In the genomic region with DNA sequence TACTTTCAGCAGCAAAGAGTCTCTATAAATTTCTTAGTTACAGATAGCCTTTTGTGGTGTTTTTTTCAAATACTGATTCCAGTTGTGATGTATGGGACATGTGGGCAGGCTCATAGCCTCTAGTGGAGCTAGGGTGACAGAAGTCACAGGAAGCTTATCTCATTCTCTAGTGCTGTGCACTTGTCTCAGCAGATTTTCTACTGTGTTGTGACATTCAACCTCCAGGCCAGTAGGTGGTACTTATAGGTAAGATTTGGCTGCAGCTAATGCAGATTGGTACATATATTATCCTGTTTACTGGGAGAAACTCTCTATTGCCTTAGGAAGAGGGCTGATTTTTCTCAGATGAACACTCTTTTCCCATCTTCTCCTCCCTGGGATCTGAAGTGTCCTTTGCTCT, we compare ENCODE assay signal across 2 cellular contexts.
TF ChIP-seq lines count a peak whose summit lies in the region.

No MANE protein-coding gene starts in this region.

TF ChIP-seq in HepG2, 621 proteins besides CTCF, POLR2A, EP300 and RAD21:
- TF ChIP-seq ZNF235 (CRISPR knock-in tag; IDR thresholded peaks at IDR 0.05; ENCODE audit: borderline replicate concordance) = no peak
- TF ChIP-seq, protein P1, sequence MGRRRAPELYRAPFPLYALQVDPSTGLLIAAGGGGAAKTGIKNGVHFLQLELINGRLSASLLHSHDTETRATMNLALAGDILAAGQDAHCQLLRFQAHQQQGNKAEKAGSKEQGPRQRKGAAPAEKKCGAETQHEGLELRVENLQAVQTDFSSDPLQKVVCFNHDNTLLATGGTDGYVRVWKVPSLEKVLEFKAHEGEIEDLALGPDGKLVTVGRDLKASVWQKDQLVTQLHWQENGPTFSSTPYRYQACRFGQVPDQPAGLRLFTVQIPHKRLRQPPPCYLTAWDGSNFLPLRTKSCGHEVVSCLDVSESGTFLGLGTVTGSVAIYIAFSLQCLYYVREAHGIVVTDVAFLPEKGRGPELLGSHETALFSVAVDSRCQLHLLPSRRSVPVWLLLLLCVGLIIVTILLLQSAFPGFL (CRISPR knock-in tag; IDR thresholded peaks at IDR 0.05) = no peak
- TF ChIP-seq XRCC5 (optimal IDR thresholded peaks at IDR 0.05; ENCODE audit: low read length) = no peak
- TF ChIP-seq, protein P2, sequence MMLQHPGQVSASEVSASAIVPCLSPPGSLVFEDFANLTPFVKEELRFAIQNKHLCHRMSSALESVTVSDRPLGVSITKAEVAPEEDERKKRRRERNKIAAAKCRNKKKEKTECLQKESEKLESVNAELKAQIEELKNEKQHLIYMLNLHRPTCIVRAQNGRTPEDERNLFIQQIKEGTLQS (CRISPR knock-in tag; IDR thresholded peaks at IDR 0.05) = no peak

TF ChIP-seq in H1, 55 proteins besides CTCF, POLR2A, EP300 and RAD21:
- TF ChIP-seq EGR1 (IDR thresholded peaks at IDR 0.05; ENCODE audit: borderline replicate concordance, low read depth, low read length) (no peak), CEBPB (IDR thresholded peaks at IDR 0.05; ENCODE audit: low read depth, low read length) (no peak), JUN (IDR thresholded peaks at IDR 0.05; ENCODE audit: low read depth, low read length) (no peak), SIRT6 (IDR thresholded peaks at IDR 0.05; ENCODE audit: low read length) (no peak), BCL11A (IDR thresholded peaks at IDR 0.05; ENCODE audit: low read depth in 2 of 2, low read length in 2 of 2) (no peak), SUZ12 (IDR thresholded peaks at IDR 0.05; ENCODE audit: low read length) (no peak), GTF2F1 (IDR thresholded peaks at IDR 0.05; ENCODE audit: borderline replicate concordance, low read depth, low read length) (no peak), BACH1 (IDR thresholded peaks at IDR 0.05; ENCODE audit: low read length) (no peak), SAP30 (IDR thresholded peaks at IDR 0.05; ENCODE audit: insufficient read depth, insufficient replicate concordance, low read length) (no peak), SRF (IDR thresholded peaks at IDR 0.05; ENCODE audit: low read depth, low read length) (no peak), POU5F1 (IDR thresholded peaks at IDR 0.05; ENCODE audit: low read depth, low read length) (no peak), YY1 (IDR thresholded peaks at IDR 0.05; ENCODE audit: low read depth, low read length) (no peak), NRF1 (IDR thresholded peaks at IDR 0.05; ENCODE audit: low read depth, low read length) (no peak), ASH2L (IDR thresholded peaks at IDR 0.05; ENCODE audit: low read length) (no peak), HDAC6 (IDR thresholded peaks at IDR 0.05; ENCODE audit: low read depth, low read length) (no peak), TEAD4 (IDR thresholded peaks at IDR 0.05; ENCODE audit: low read depth, low read length) (no peak)
- TF ChIP-seq, protein P3, sequence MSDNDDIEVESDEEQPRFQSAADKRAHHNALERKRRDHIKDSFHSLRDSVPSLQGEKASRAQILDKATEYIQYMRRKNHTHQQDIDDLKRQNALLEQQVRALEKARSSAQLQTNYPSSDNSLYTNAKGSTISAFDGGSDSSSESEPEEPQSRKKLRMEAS (IDR thresholded peaks at IDR 0.05) = no peak
